33 cellular contexts compared by ENCODE assay signal in genomic region chr11:71352226-71352625, GRCh38.
"Had no signal": no experiment of that assay in that cellular context is flagged by ENCODE, and none has a peak within 500 bp of the region (broad histone marks: within the 10 kb centered on the region; RNA-seq: fewer than 3 reads in every experiment).

No MANE protein-coding gene starts in this region.

- DNase-seq: activated CD8-positive, alpha-beta memory T cell treated with anti-CD3 and anti-CD28 coated beads, Interleukin-2, amount 50 U/mL, for 48 hours; activated effector memory CD4-positive, alpha-beta T cell treated with anti-CD3 and anti-CD28 coated beads, Interleukin-2, amount 50 U/mL, for 16 hours; activated effector memory CD4-positive, alpha-beta T cell treated with Interleukin-2 at 50 U/mL for 16 hours; activated gamma-delta T cell; activated gamma-delta T cell treated with Interleukin-2 at 50 U/mL for 16 hours; activated naive CD4-positive, alpha-beta T cell; activated naive CD4-positive, alpha-beta T cell treated with anti-CD3 and anti-CD28 coated beads for 36 hours; activated naive CD4-positive, alpha-beta T cell treated with anti-CD3 and anti-CD28 coated beads, Interleukin-2, amount 10 ng/mL, durations not matched to agents 7 days and 5 days; activated naive CD4-positive, alpha-beta T cell treated with anti-CD3 and anti-CD28 coated beads, Interleukin-2, amount 50 U/mL, for 16 hours; activated naive CD4-positive, alpha-beta T cell treated with Interleukin-2 at 50 U/mL for 16 hours; activated naive CD8-positive, alpha-beta T cell treated with anti-CD3 and anti-CD28 coated beads for 36 hours; activated naive CD8-positive, alpha-beta T cell treated with anti-CD3 and anti-CD28 coated beads, Interleukin-2, amount 10 ng/mL, durations not matched to agents 7 days and 5 days; activated naive CD8-positive, alpha-beta T cell treated with anti-CD3 and anti-CD28 coated beads, Interleukin-2, amount 50 U/mL, for 24 hours; activated T-cell treated with anti-CD3 and anti-CD28 coated beads for 4 hours; activated T-cell treated with anti-CD3 and anti-CD28 coated beads, Interleukin-2, amount 50 U/mL, for 1 hour; activated T-cell treated with anti-CD3 and anti-CD28 coated beads, Interleukin-2, amount 50 U/mL, for 24 hours; activated T-cell treated with anti-CD3 and anti-CD28 coated beads, Interleukin-2, amount 50 U/mL, for 4 hours; activated T-cell treated with anti-CD3 and anti-CD28 coated beads, Interleukin-2, amount 50 U/mL, for 48 hours; activated T-cell treated with anti-CD3 and anti-CD28 coated beads, Interleukin-2, amount 50 U/mL, for 72 hours; adrenal gland; amniotic stem cell; amygdala; anterior cingulate cortex; aorta; body of pancreas; brain microvascular endothelial cell; caudate nucleus; central memory CD4-positive, alpha-beta T cell had no signal

- H3K9me3 ChIP-seq: adrenal gland, ascending aorta, body of pancreas, breast epithelium had no signal

- H3K36me3 ChIP-seq: adrenal gland, ascending aorta, brain microvascular endothelial cell, breast epithelium, cardiac muscle cell had no signal

- H3K27ac ChIP-seq: adrenal gland, ascending aorta, body of pancreas, brain microvascular endothelial cell, breast epithelium, cardiac muscle cell had no signal

- ATAC-seq: activated naive CD4-positive, alpha-beta T cell treated with anti-CD3 and anti-CD28 coated beads, Interleukin-2, amount 50 U/mL, for 72 hours; activated naive CD8-positive, alpha-beta T cell treated with anti-CD3 and anti-CD28 coated beads, Interleukin-2, amount 50 U/mL, for 24 hours; activated T-cell treated with anti-CD3 and anti-CD28 coated beads, Interleukin-2, amount 50 U/mL, for 4 hours; activated T-cell treated with anti-CD3 and anti-CD28 coated beads, Interleukin-2, amount 50 U/mL, for 72 hours; activated T-helper 17 cell treated with anti-CD3 and anti-CD28 coated beads, Interleukin-2, amount 50 U/mL, for 72 hours; body of pancreas had no signal

- H3K27me3 ChIP-seq: ascending aorta, body of pancreas, brain microvascular endothelial cell, breast epithelium, cardiac muscle cell had no signal

- H3K4me3 ChIP-seq: adrenal gland, ascending aorta, body of pancreas, breast epithelium, cardiac muscle cell had no signal

- H3K4me1 ChIP-seq: adrenal gland, ascending aorta, body of pancreas, breast epithelium had no signal
